Comparison of ENCODE assay signal across 14 cellular contexts in the genomic region with DNA sequence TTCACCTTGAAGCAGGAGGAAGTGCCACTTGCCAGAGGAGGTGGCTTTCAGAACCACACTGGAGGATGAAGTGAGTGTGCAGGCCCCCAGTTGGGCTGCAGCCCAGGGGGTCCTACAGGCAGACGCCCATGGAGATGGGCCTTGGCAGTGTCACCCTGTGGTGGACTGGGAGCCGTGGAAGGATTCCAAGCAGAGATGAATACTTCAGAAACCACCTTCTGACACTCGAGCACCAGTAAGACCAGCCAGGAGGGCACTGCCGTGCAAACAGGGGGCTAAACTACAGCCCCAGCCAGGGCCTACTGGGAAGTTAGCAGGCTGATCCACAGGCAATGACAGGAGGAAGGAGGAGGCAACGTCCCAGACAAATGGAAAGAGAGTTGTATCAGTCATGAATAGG. TPM values are rescaled to one million over a fixed set of nuclear protein-coding genes. Genes with fewer than 3 reads are reported as not detected.
DNase-seq lines count a peak whose midpoint lies in the region; ATAC-seq and TF ChIP-seq lines count a peak whose summit lies in the region.
"Had no signal": no experiment of that assay in that cellular context is flagged by ENCODE, and none has a peak within 500 bp of the region (broad histone marks: within the 10 kb centered on the region; RNA-seq: fewer than 3 reads in every experiment).

No MANE protein-coding gene starts in this region.

- peaks cover 58% of the 10 kb centered on the region for H3K4me1 ChIP-seq in cardiac muscle cell (ENCODE audit: low read depth)
- H3K4me1 ChIP-seq in BE2C = no peaks in the 10 kb centered on the region; the same call in 1 of the 2 replicates

- no peaks in the 10 kb centered on the region for H3K9me3 ChIP-seq in cardiac muscle cell (ENCODE audit: low read depth)
- H3K9me3 ChIP-seq in BE2C = no peaks in the 10 kb centered on the region
- H3K9me3 ChIP-seq: suprapubic skin had no signal

- H3K4me1 Mint-ChIP-seq in neural crest cell = peaks cover 90% of the 10 kb centered on the region
- H3K4me1 Mint-ChIP-seq in type B pancreatic cell (ENCODE audit: unreplicated experiment) = peaks cover 91% of the 10 kb centered on the region

- intact Hi-C loops in left cardiac atrium (cut with DNase I) = no loop called here

- H3K27me3 Mint-ChIP-seq in neural crest cell (ENCODE audit: low read depth) = no peaks in the 10 kb centered on the region
- H3K27me3 Mint-ChIP-seq in type B pancreatic cell = no peaks in the 10 kb centered on the region
- H3K27me3 Mint-ChIP-seq: activated CD4-positive, alpha-beta T cell treated with anti-CD3 and anti-CD28 coated beads, Interleukin-2, amount 10 ng/mL, durations not matched to agents 24 days and 14 days; IgD-negative memory B cell; T-helper 17 cell had no signal

- TF ChIP-seq CTCF in cardiac muscle cell (IDR thresholded peaks at IDR 0.05; ENCODE audit: low read depth, low read length) = no peak
- TF ChIP-seq CTCF in coronary artery (IDR thresholded peaks at IDR 0.05) = no peak
- TF ChIP-seq CTCF in neural crest cell (conservative IDR thresholded peaks at IDR 0.05) = no peak
- TF ChIP-seq CTCF in type B pancreatic cell (conservative IDR thresholded peaks at IDR 0.05) = no peak
- TF ChIP-seq CTCF in BE2C (IDR thresholded peaks at IDR 0.05; ENCODE audit: low read depth, low read length) = no peak

- H3K36me3 Mint-ChIP-seq in neural crest cell (ENCODE audit: low read depth) (peaks cover 16% of the 10 kb centered on the region), type B pancreatic cell (peaks cover 44% of the 10 kb centered on the region)

- H3K36me3 ChIP-seq in cardiac muscle cell (no peaks in the 10 kb centered on the region), BE2C (no peaks in the 10 kb centered on the region)
- H3K36me3 ChIP-seq: suprapubic skin had no signal

- DNase-seq in cardiac muscle cell (ENCODE audit: low read depth in 1 of 2, low spot score in 1 of 2) = no peak
- no peak for DNase-seq in left cardiac atrium
- no peak for DNase-seq in coronary artery (ENCODE audit: low spot score)
- no peak for DNase-seq in neural crest cell (ENCODE audit: low read depth, low spot score)
- no peak for DNase-seq in type B pancreatic cell (ENCODE audit: extremely low spot score, unreplicated experiment)
- no peak for DNase-seq in foreskin melanocyte
- no peak for DNase-seq in BE2C
- DNase-seq in NCI-H748 (lab: John Stamatoyannopoulos, UW; ENCODE audit: unreplicated experiment) = no peak
- DNase-seq: activated CD4-positive, alpha-beta T cell treated with anti-CD3 and anti-CD28 coated beads, Interleukin-2, amount 10 ng/mL, durations not matched to agents 24 days and 14 days; activated effector memory CD4-positive, alpha-beta T cell treated with Interleukin-2 at 50 U/mL for 16 hours; PC-9; T-helper 17 cell had no signal

- peak overlapping the region; percentile 93 for H3K27ac ChIP-seq in cardiac muscle cell
- peak overlapping the region; percentile 81 to 90 for H3K27ac ChIP-seq in coronary artery
- H3K27ac ChIP-seq: PC-9, suprapubic skin had no signal

- H3K4me3 ChIP-seq in cardiac muscle cell (no peak overlapping the region), coronary artery (no peak overlapping the region), BE2C (ENCODE audit: low read depth, low read length) (no peak overlapping the region)
- H3K4me3 ChIP-seq: PC-9, suprapubic skin had no signal

- peak overlapping the region; percentile 31 for H3K4me3 Mint-ChIP-seq in neural crest cell
- peak overlapping the region; percentile 61 for H3K4me3 Mint-ChIP-seq in type B pancreatic cell
- H3K4me3 Mint-ChIP-seq: activated CD4-positive, alpha-beta T cell treated with anti-CD3 and anti-CD28 coated beads, Interleukin-2, amount 10 ng/mL, durations not matched to agents 24 days and 14 days; T-helper 17 cell had no signal

- H3K27ac Mint-ChIP-seq in neural crest cell (ENCODE audit: unreplicated experiment) (peak overlapping the region; percentile 91), type B pancreatic cell (peak overlapping the region; percentile 37)
- H3K27ac Mint-ChIP-seq: T-helper 17 cell had no signal

- ATAC-seq in left cardiac atrium = no peak
- ATAC-seq: T-helper 17 cell had no signal

- H3K27me3 ChIP-seq in cardiac muscle cell (no peaks in the 10 kb centered on the region), BE2C (no peaks in the 10 kb centered on the region)
- H3K27me3 ChIP-seq: suprapubic skin had no signal

- no peaks in the 10 kb centered on the region for H3K9me3 Mint-ChIP-seq in neural crest cell
- H3K9me3 Mint-ChIP-seq in type B pancreatic cell = no peaks in the 10 kb centered on the region
- H3K9me3 Mint-ChIP-seq: activated CD4-positive, alpha-beta T cell treated with anti-CD3 and anti-CD28 coated beads, Interleukin-2, amount 10 ng/mL, durations not matched to agents 24 days and 14 days; IgD-negative memory B cell had no signal

RNA-seq across cellular contexts. Expression of a gene that starts 55.4 kb away (rescaled TPM):
- total RNA-seq in cardiac muscle cell (139 and 147 TPM in 2 replicates), left cardiac atrium (10 to 100 TPM; 28.6 to 36.1 TPM), neural crest cell (82.8 and 90.2 TPM in 2 replicates), type B pancreatic cell (ENCODE audit: low replicate concordance) (78.5 and 111 TPM in 2 replicates)
- 62.9 and 76.5 TPM in 2 replicates for polyA plus RNA-seq in cardiac muscle cell
- 21.6 TPM for polyA plus RNA-seq in BE2C (2012; ENCODE audit: insufficient read depth, insufficient read length, low read depth)
